10 cellular contexts compared by ENCODE assay signal in genomic region chr10:101217450-101218281, GRCh38. TPM values are rescaled to one million over a fixed set of nuclear protein-coding genes. Genes with fewer than 3 reads are reported as not detected.
A peak's percentile ranks its signal among the peaks of the same experiment; 100 is the strongest.
DNase-seq lines count a peak whose midpoint lies in the region; ATAC-seq and TF ChIP-seq lines count a peak whose summit lies in the region.
"Had no signal": no experiment of that assay in that cellular context is flagged by ENCODE, and none has a peak within 500 bp of the region (broad histone marks: within the 10 kb centered on the region; RNA-seq: fewer than 3 reads in every experiment).

No MANE protein-coding gene starts in this region.

- CTCF ChIA-PET in RWPE1 (lab: Yijun Ruan, JAX), result interaction anchor here (0.7 to 1.0 kb wide), 2 partner anchors 40 to 74 kb away, joined by 3 read pairs; no protein-coding TSS in a partner anchor

- POLR2A ChIA-PET in RWPE1 (lab: Yijun Ruan, JAX; ENCODE audit: low non-redundant PET), result no interaction called here

- H3K4me1 ChIP-seq in heart right ventricle, result peaks cover 16 to 51% (median 45%) of the 10 kb centered on the region in 9 donors
- peaks cover 2% of the 10 kb centered on the region for H3K4me1 ChIP-seq in right cardiac atrium (ENCODE audit: control insufficient read depth, insufficient read depth, low read length)
- peaks cover 34 to 56% (median 45%) of the 10 kb centered on the region in 4 donors for H3K4me1 ChIP-seq in upper lobe of left lung
- H3K4me1 ChIP-seq in colonic mucosa, result no peaks in the 10 kb centered on the region

- intact Hi-C loops in heart right ventricle (cut with DNase I), result loop anchor here in 7 of 10 donors (5.0 to 10.0 kb wide), 8 partner anchors 67 to 565 kb away; partner anchors contain the start of genes FGF8 (in 2 of the 7) and NPM3 (in 1 of the 7)
- intact Hi-C loops in cardiac septum (cut with DNase I), result no loop called here
- intact Hi-C loops in right cardiac atrium (cut with DNase I), result loop anchor here (5.0 to 10.0 kb wide), 6 partner anchors 77 to 857 kb away; no protein-coding TSS in a partner anchor
- intact Hi-C loops in colonic mucosa (cut with DNase I), result loop anchor here (5.0 to 10.0 kb wide), 2 partner anchors 80 to 557 kb away; partner anchors contain the start of gene FGF8

- H3K4me3 ChIP-seq in heart right ventricle (peak overlapping the region in 2 of 10 donors; percentile 1 to 20), right cardiac atrium (ENCODE audit: low read length) (peak overlapping the region; percentile 2), upper lobe of left lung (peak overlapping the region in 1 of 4 donors; percentile 11), colonic mucosa (no peak overlapping the region)
- H3K4me3 ChIP-seq: SJSA1 had no signal

- ATAC-seq in heart right ventricle (peak in 4 of 8 donors; percentile 24 to 54 (median 42)), right cardiac atrium (peak in 1 of 2 donors; percentile 5), upper lobe of left lung (ENCODE audit: low FRiP score in 2 of 2) (peak in 1 of 2 donors; percentile 18), GM21825 (IDR thresholded peaks at IDR 0.05; ENCODE audit: unreplicated experiment) (no peak)

- no peaks in the 10 kb centered on the region for H3K9me3 ChIP-seq in heart right ventricle
- H3K9me3 ChIP-seq in right cardiac atrium (ENCODE audit: control insufficient read depth, low read length), result no peaks in the 10 kb centered on the region
- no peaks in the 10 kb centered on the region for H3K9me3 ChIP-seq in upper lobe of left lung
- no peaks in the 10 kb centered on the region for H3K9me3 ChIP-seq in colonic mucosa

- DNase-seq in heart right ventricle (no peak), cardiac septum (ENCODE audit: low spot score) (no peak), RWPE1 (ENCODE audit: low spot score) (no peak), right cardiac atrium (peak in 2 of 3 donors; percentile 37 to 77), upper lobe of left lung (peak; percentile 31 to 80), T1000 (lab: John Stamatoyannopoulos, UW) (no peak), colonic mucosa (no peak)

- H3K27me3 ChIP-seq in heart right ventricle (peaks cover 77 to 100% (median 100%) of the 10 kb centered on the region in 7 donors), right cardiac atrium (ENCODE audit: control insufficient read depth, insufficient read depth) (no peaks in the 10 kb centered on the region), upper lobe of left lung (peaks cover 0 to 94% (median 50%) of the 10 kb centered on the region in 4 donors), colonic mucosa (peaks cover 86% of the 10 kb centered on the region)

- no peak overlapping the region for H3K9ac ChIP-seq in colonic mucosa (ENCODE audit: low read depth in 2 of 2, low read length in 2 of 2)

- TF ChIP-seq POLR2A in upper lobe of left lung (IDR thresholded peaks at IDR 0.05), result no peak

- TF ChIP-seq CTCF in heart right ventricle (IDR thresholded peaks at IDR 0.05) (peak in 6 of 9 donors; percentile 18 to 48 (median 42)), RWPE1 (conservative IDR thresholded peaks at IDR 0.05; ENCODE audit: low read depth) (peak; percentile 33; the same call in 1 of the 2 replicates), upper lobe of left lung (IDR thresholded peaks at IDR 0.05) (peak in 2 of 6 experiments; percentile 8 to 18), colonic mucosa (IDR thresholded peaks at IDR 0.05) (no peak)

- H3K36me3 ChIP-seq in heart right ventricle (no peaks in the 10 kb centered on the region), upper lobe of left lung (no peaks in the 10 kb centered on the region), colonic mucosa (no peaks in the 10 kb centered on the region)
- H3K36me3 ChIP-seq: SJSA1 had no signal

- no peak for TF ChIP-seq EP300 in upper lobe of left lung (IDR thresholded peaks at IDR 0.05)

- 2 to 3% methylated on average over 68 of the region's 68 CpGs for WGBS in heart right ventricle, 2 donors
- WGBS in right cardiac atrium, result 2% methylated on average over 68 of the region's 68 CpGs
- WGBS in upper lobe of left lung, 2 donors, result 4 to 7% methylated on average over 28 to 51 of the region's 68 CpGs

- H3K27ac ChIP-seq in heart right ventricle, result no peak overlapping the region
- no peak overlapping the region for H3K27ac ChIP-seq in RWPE1
- no peak overlapping the region for H3K27ac ChIP-seq in right cardiac atrium (ENCODE audit: low read length)
- no peak overlapping the region for H3K27ac ChIP-seq in upper lobe of left lung
- no peak overlapping the region for H3K27ac ChIP-seq in colonic mucosa
- H3K27ac ChIP-seq: SJSA1 had no signal

RNA-seq across cellular contexts. Expression of gene LBX1, which starts 11.6 kb away (rescaled TPM):
- total RNA-seq in heart right ventricle (not detected), cardiac septum (0.13 TPM), right cardiac atrium (not detected), upper lobe of left lung (under 1 TPM in 2 of 6 donors, not detected in 4; 0.11 to 0.20 TPM), colonic mucosa (not detected)
- polyA plus RNA-seq in heart right ventricle (not detected), right cardiac atrium (not detected)
- total RNA-seq: SJSA1, subcutaneous adipose tissue had no signal

Comparison
In these comparisons a context has a peak if more than half of its experiments do, and no peak if none do; other contexts are left out.
1. DNase-seq: peak in right cardiac atrium (2 of 3) and upper lobe of left lung (2 of 2); none in heart right ventricle (0 of 2), cardiac septum (single experiment), RWPE1 (single experiment), T1000 (single experiment) and colonic mucosa (single experiment).